ENCODE assay signal across 21 cellular contexts in genomic region chr10:118871244-118871865, GRCh38.
DNase-seq lines count a peak whose midpoint lies in the region; ATAC-seq and TF ChIP-seq lines count a peak whose summit lies in the region.
"Had no signal": no experiment of that assay in that cellular context is flagged by ENCODE, and none has a peak within 500 bp of the region (broad histone marks: within the 10 kb centered on the region; RNA-seq: fewer than 3 reads in every experiment).

No MANE protein-coding gene starts in this region.

- peaks cover 46% of the 10 kb centered on the region for H3K4me1 Mint-ChIP-seq in MCF 10A (ENCODE audit: insufficient read depth, unreplicated experiment)
- H3K4me1 Mint-ChIP-seq: immature natural killer cell; naive thymus-derived CD8-positive, alpha-beta T cell had no signal

- POLR2A ChIA-PET in MCF 10A (lab: Yijun Ruan, JAX), result interaction anchor here (0.6 to 1.5 kb wide), 7 partner anchors 67 to 160 kb away, joined by 3 to 10 read pairs (median 4); partner anchors contain the start of gene CACUL1

- no peaks in the 10 kb centered on the region for H3K4me1 ChIP-seq in breast epithelium
- peaks cover 34% of the 10 kb centered on the region for H3K4me1 ChIP-seq in adipocyte (ENCODE audit: control insufficient read depth, insufficient read depth, low read length)
- H3K4me1 ChIP-seq in hepatocyte (ENCODE audit: insufficient read depth), result peaks cover 16% of the 10 kb centered on the region
- peaks cover 17% of the 10 kb centered on the region for H3K4me1 ChIP-seq in BE2C

- no peak for TF ChIP-seq POLR2A in breast epithelium (IDR thresholded peaks at IDR 0.05)

- H3K4me3 ChIP-seq in breast epithelium, result no peak overlapping the region
- H3K4me3 ChIP-seq in adipocyte (ENCODE audit: low read length), result peak overlapping the region; percentile 31
- no peak overlapping the region for H3K4me3 ChIP-seq in hepatocyte
- H3K4me3 ChIP-seq in BE2C (ENCODE audit: low read depth, low read length), result no peak overlapping the region
- H3K4me3 ChIP-seq: dorsolateral prefrontal cortex, spleen, thoracic aorta had no signal

- no peaks in the 10 kb centered on the region for H3K36me3 Mint-ChIP-seq in MCF 10A (ENCODE audit: insufficient read depth, unreplicated experiment)
- H3K36me3 Mint-ChIP-seq: immature natural killer cell had no signal

- CTCF ChIA-PET in MCF 10A (lab: Yijun Ruan, JAX), result interaction anchor here (0.6 to 1.3 kb wide), 3 partner anchors 10 to 303 kb away, joined by 3 to 5 read pairs (median 4); no protein-coding TSS in a partner anchor

- H3K9me3 ChIP-seq in breast epithelium (no peaks in the 10 kb centered on the region), adipocyte (ENCODE audit: control insufficient read depth, low read length) (peaks cover 2% of the 10 kb centered on the region), hepatocyte (ENCODE audit: low read depth) (no peaks in the 10 kb centered on the region), BE2C (no peaks in the 10 kb centered on the region)
- H3K9me3 ChIP-seq: thoracic aorta had no signal

- peak overlapping the region; percentile 43 for H3K4me3 Mint-ChIP-seq in MCF 10A (ENCODE audit: unreplicated experiment)
- H3K4me3 Mint-ChIP-seq: immature natural killer cell; naive thymus-derived CD8-positive, alpha-beta T cell had no signal

- no peaks in the 10 kb centered on the region for H3K27me3 Mint-ChIP-seq in MCF 10A (ENCODE audit: insufficient read depth, unreplicated experiment)

- H3K9me2 ChIP-seq in hepatocyte (replicated peaks; ENCODE audit: insufficient read depth), result no peaks in the 10 kb centered on the region

- no peaks in the 10 kb centered on the region for H4K20me1 ChIP-seq in hepatocyte (ENCODE audit: insufficient read depth, poor library complexity, severe bottlenecking)

- H3K79me2 ChIP-seq in hepatocyte, result no peaks in the 10 kb centered on the region

- DNase-seq in MCF 10A (ENCODE audit: unreplicated experiment), result no peak
- DNase-seq in breast epithelium (ENCODE audit: low spot score in 2 of 2), result no peak
- DNase-seq in adipocyte (ENCODE audit: low read depth), result no peak
- DNase-seq in hepatocyte (ENCODE audit: low spot score), result no peak
- no peak for DNase-seq in BE2C
- no peak for DNase-seq in ecto neural progenitor cell (ENCODE audit: low spot score)
- DNase-seq: activated CD4-positive, alpha-beta T cell treated with anti-CD3 and anti-CD28 coated beads, Interleukin-2, amount 50 U/mL, for 4 hours; activated naive CD4-positive, alpha-beta T cell; activated T-cell treated with anti-CD3 and anti-CD28 coated beads for 4 hours; DMS153; glutamatergic neuron; immature natural killer cell; naive thymus-derived CD8-positive, alpha-beta T cell; NCI-H187; NCI-H446 treated with DMSO at 0.1 percent for 48 hours; spleen; T-helper 1 cell had no signal

- H3K36me3 ChIP-seq in breast epithelium (no peaks in the 10 kb centered on the region), adipocyte (ENCODE audit: control insufficient read depth, insufficient read depth, low read length, severe bottlenecking) (no peaks in the 10 kb centered on the region), hepatocyte (replicated peaks; ENCODE audit: insufficient read depth, low read depth) (no peaks in the 10 kb centered on the region), BE2C (no peaks in the 10 kb centered on the region)
- H3K36me3 ChIP-seq: spleen, thoracic aorta had no signal

- TF ChIP-seq CTCF in MCF 10A (IDR thresholded peaks at IDR 0.05; ENCODE audit: unreplicated experiment) (no peak), breast epithelium (IDR thresholded peaks at IDR 0.05) (no peak), hepatocyte (IDR thresholded peaks at IDR 0.05; ENCODE audit: poor library complexity) (no peak), BE2C (IDR thresholded peaks at IDR 0.05; ENCODE audit: low read depth, low read length) (no peak)

- no peaks in the 10 kb centered on the region for H3K9me3 Mint-ChIP-seq in MCF 10A (ENCODE audit: unreplicated experiment)

- peak overlapping the region; percentile 37 for H3K9ac ChIP-seq in adipocyte (ENCODE audit: low read length)

- WGBS in hepatocyte (ENCODE audit: low lambda C conversion rate, missing lambda C conversion rate), result 79% methylated on average over 2 of the region's 2 CpGs

- H3K27ac Mint-ChIP-seq in MCF 10A (ENCODE audit: low read depth, unreplicated experiment), result peak overlapping the region; percentile 83
- H3K27ac Mint-ChIP-seq: immature natural killer cell; naive thymus-derived CD8-positive, alpha-beta T cell had no signal

- peak overlapping the region; percentile 40 for H3K4me2 ChIP-seq in hepatocyte

- peak overlapping the region in 1 of 2 donors; percentile 10 for H3K27ac ChIP-seq in breast epithelium
- H3K27ac ChIP-seq in hepatocyte, result peak overlapping the region; percentile 82
- peak overlapping the region; percentile 50 for H3K27ac ChIP-seq in temporal lobe (ENCODE audit: low read depth, low read length)

- no TSS peak for BruUV-seq in MCF 10A (replicated peaks; lab: Mats Ljungman, UMichigan)

- H3K27me3 ChIP-seq in breast epithelium, result no peaks in the 10 kb centered on the region
- no peaks in the 10 kb centered on the region for H3K27me3 ChIP-seq in adipocyte (replicated peaks; ENCODE audit: control insufficient read depth, insufficient read depth, low read length)
- H3K27me3 ChIP-seq in hepatocyte, result no peaks in the 10 kb centered on the region
- H3K27me3 ChIP-seq in BE2C, result no peaks in the 10 kb centered on the region
- H3K27me3 ChIP-seq: dorsolateral prefrontal cortex had no signal

- no peak for ATAC-seq in GM21786 (IDR thresholded peaks at IDR 0.05; ENCODE audit: unreplicated experiment)
- ATAC-seq: naive thymus-derived CD8-positive, alpha-beta T cell had no signal

- intact Hi-C loops in MCF 10A (cut with micrococcal nuclease) (no loop called here), breast epithelium (cut with DNase I; ENCODE audit: low total_unique reads) (no loop called here)

- H2AFZ ChIP-seq in hepatocyte, result no peak overlapping the region
